33 cellular contexts compared by ENCODE assay signal in the genomic region with DNA sequence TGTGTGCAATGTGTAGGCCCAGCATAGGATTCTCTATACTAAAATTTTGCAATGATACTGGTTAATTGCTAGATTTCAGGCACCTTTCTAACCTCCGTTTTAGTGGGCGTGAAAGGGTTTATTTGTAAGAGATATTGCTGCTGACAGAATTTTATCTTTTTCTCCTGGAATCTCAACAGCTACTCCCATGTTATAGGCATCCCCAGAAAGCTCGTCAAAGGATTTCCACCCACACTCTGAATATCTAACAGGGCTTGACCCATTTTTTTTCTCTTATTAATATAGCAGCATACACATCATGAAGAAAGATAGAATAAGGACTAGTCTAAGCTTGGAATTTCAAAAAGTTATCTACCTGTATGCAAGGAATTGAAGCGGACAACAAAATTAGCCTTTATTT.
"Had no signal": no experiment of that assay in that cellular context is flagged by ENCODE, and none has a peak within 500 bp of the region (broad histone marks: within the 10 kb centered on the region; RNA-seq: fewer than 3 reads in every experiment).

No MANE protein-coding gene starts in this region.

- DNase-seq: Karpas-422, Kasumi-1, KG1, MG63, MM.1S, MV-4-11, NCI-H1048, NCI-H1092, NCI-H1092 treated with DMSO at 0.1 percent for 48 hours, NCI-H1105, NCI-H1105 treated with DMSO at 0.1 percent for 48 hours, NCI-H1417, NCI-H1417 treated with DMSO at 0.1 percent for 48 hours, NCI-H1436, NCI-H1436 treated with DMSO at 0.1 percent for 48 hours, NCI-H146, NCI-H1694, NCI-H1694 treated with DMSO at 0.1 percent for 48 hours, NCI-H187, NCI-H187 treated with DMSO at 0.1 percent for 48 hours, NCI-H1930, NCI-H2029, NCI-H2029 treated with DMSO at 0.1 percent for 48 hours, NCI-H2081, NCI-H2081 treated with DMSO at 0.1 percent for 48 hours, NCI-H2107, NCI-H2171, NCI-H2171 treated with DMSO at 0.1 percent for 48 hours, NCI-H2227 treated with DMSO at 0.1 percent for 48 hours, NCI-H226, NCI-H345, NCI-H446, NCI-H446 treated with DMSO at 0.1 percent for 48 hours had no signal
